Comparison of ENCODE assay signal across 8 cellular contexts in the genomic region with DNA sequence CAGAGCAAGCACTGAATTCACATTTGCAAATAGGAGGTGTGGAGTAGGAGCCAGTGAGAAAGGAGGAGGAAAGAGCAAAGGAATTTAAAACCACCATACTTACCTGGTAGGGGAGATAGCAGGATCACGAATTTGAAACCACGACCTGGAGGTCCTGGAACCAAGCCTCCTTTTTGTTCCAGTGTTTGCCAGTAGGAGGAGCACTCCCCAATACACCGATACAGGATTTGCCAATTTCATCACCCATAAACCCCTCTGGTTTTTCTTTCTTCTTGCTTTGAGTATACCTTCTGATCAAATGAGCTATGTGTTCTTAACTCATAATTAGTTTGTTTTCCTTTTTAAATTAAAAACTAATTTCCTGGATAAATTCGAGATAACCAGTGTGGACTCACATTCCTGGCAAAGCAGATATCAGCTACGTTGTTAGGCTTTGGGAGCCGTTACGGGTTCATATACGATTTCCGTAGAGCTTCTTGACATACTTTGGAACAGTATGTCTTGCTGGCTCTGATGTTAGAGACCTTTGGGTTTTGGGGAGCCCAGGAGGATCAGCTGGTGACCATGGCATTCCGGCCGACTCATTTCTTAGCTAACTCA. TPM values are rescaled to one million over a fixed set of nuclear protein-coding genes. Genes with fewer than 3 reads are reported as not detected.
A peak's percentile ranks its signal among the peaks of the same experiment; 100 is the strongest.
DNase-seq lines count a peak whose midpoint lies in the region; ATAC-seq and TF ChIP-seq lines count a peak whose summit lies in the region.

No MANE protein-coding gene starts in this region.

- H3K4me1 Mint-ChIP-seq in nephron = peaks cover 35% of the 10 kb centered on the region

- DNase-seq in NB4 (ENCODE audit: low read depth) (peak; percentile 47), astrocyte of the spinal cord (ENCODE audit: low read depth, low spot score) (no peak), aorta (no peak), UCSD-AML1 (lab: John Stamatoyannopoulos, UW; ENCODE audit: unreplicated experiment) (no peak)

- no peaks in the 10 kb centered on the region for H3F3A ChIP-seq in DOHH2 (ENCODE audit: control insufficient read depth, insufficient read depth)

- no peak overlapping the region for H3K4me2 ChIP-seq in DOHH2 (ENCODE audit: low read length)

- peaks cover 19% of the 10 kb centered on the region for H3K27me3 Mint-ChIP-seq in nephron (ENCODE audit: low read depth)

- in situ Hi-C loops in astrocyte of the spinal cord (cut with HindIII; ENCODE audit: low sequenced_read_pairs) = no loop called here

- no peak for TF ChIP-seq POLR2A in NB4 (IDR thresholded peaks at IDR 0.05; ENCODE audit: extremely low read depth, insufficient read length)

- H3K9me3 ChIP-seq in DOHH2 (ENCODE audit: control insufficient read depth, insufficient read depth, low read length) = no peaks in the 10 kb centered on the region
- no peaks in the 10 kb centered on the region for H3K9me3 ChIP-seq in aorta (ENCODE audit: control insufficient read depth, low read length)

- H3K27ac ChIP-seq in DOHH2 (ENCODE audit: low read depth, low read length) (no peak overlapping the region), aorta (ENCODE audit: low read depth in 1 of 2, low read length in 2 of 2) (no peak overlapping the region)

- H3K4me1 ChIP-seq in DOHH2 (ENCODE audit: control insufficient read depth, low read length) (no peaks in the 10 kb centered on the region), aorta (ENCODE audit: control insufficient read depth in 1 of 2, insufficient read depth in 2 of 2, low read length in 2 of 2) (no peaks in the 10 kb centered on the region)

- intact Hi-C loops in aorta (cut with DNase I) = no loop called here

- H3K4me3 Mint-ChIP-seq in nephron = no peak overlapping the region

- H3K27me3 ChIP-seq in DOHH2 (ENCODE audit: control insufficient read depth, low read length) = no peaks in the 10 kb centered on the region; the same call in 1 of the 2 replicates
- no peaks in the 10 kb centered on the region for H3K27me3 ChIP-seq in aorta (ENCODE audit: control insufficient read depth in 1 of 2, insufficient read depth in 2 of 2, low read length in 1 of 2)

- H3K79me2 ChIP-seq in DOHH2 (ENCODE audit: control insufficient read depth, low read length) = no peaks in the 10 kb centered on the region

- TF ChIP-seq CTCF in DOHH2 (IDR thresholded peaks at IDR 0.05; ENCODE audit: low read depth, low read length, poor library complexity, severe bottlenecking) = peak; percentile 75
- TF ChIP-seq CTCF in NB4 (IDR thresholded peaks at IDR 0.05; ENCODE audit: low read depth, low read length) = peak; percentile 91
- peak; percentile 71 for TF ChIP-seq CTCF in astrocyte of the spinal cord (IDR thresholded peaks at IDR 0.05; ENCODE audit: low read depth, low read length)
- TF ChIP-seq CTCF in nephron (IDR thresholded peaks at IDR 0.05; ENCODE audit: unreplicated experiment in 3 of 3) = peak; percentile 13 to 30 (median 28)

- no peaks in the 10 kb centered on the region for H3K9me2 ChIP-seq in DOHH2 (replicated peaks; ENCODE audit: control insufficient read depth, low read length)

- no peaks in the 10 kb centered on the region for H4K20me1 ChIP-seq in DOHH2 (ENCODE audit: control insufficient read depth, insufficient read depth, low read depth, low read length)

- ATAC-seq in GM18870 (IDR thresholded peaks at IDR 0.05; ENCODE audit: unreplicated experiment) (no peak), GM19328 (IDR thresholded peaks at IDR 0.05; ENCODE audit: unreplicated experiment) (no peak), aorta (ENCODE audit: low FRiP score) (no peak)

- peak overlapping the region in 1 of 3 experiments; percentile 31 for H3K27ac Mint-ChIP-seq in nephron

- H3K4me3 ChIP-seq in DOHH2 (ENCODE audit: low read length) (no peak overlapping the region), NB4 (ENCODE audit: low read depth, low read length) (no peak overlapping the region), astrocyte of the spinal cord (ENCODE audit: low read depth, low read length) (no peak overlapping the region), aorta (ENCODE audit: low read length in 2 of 2) (no peak overlapping the region)

- no peaks in the 10 kb centered on the region for H3K36me3 ChIP-seq in DOHH2 (ENCODE audit: control insufficient read depth, low read length)
- no peaks in the 10 kb centered on the region for H3K36me3 ChIP-seq in aorta (ENCODE audit: control insufficient read depth in 1 of 2, insufficient read depth in 2 of 2, low read length in 1 of 2)

- H3K9me3 Mint-ChIP-seq in nephron = peaks cover 3% of the 10 kb centered on the region

- WGBS in aorta, 2 donors = 73 to 80% methylated on average over 11 of the region's 11 CpGs

- peaks cover 3% of the 10 kb centered on the region for H3K36me3 Mint-ChIP-seq in nephron (ENCODE audit: low read depth)

RNA-seq across cellular contexts. Expression of a gene that starts 22.7 kb away (rescaled TPM):
- total RNA-seq in aorta = not detected
- polyA plus RNA-seq in aorta = 1 to 10 TPM in 1 of 2 donors, not detected in 1; 3.5 TPM

RNA-seq across cellular contexts. Expression of a gene that starts 53.6 kb away (rescaled TPM):
- total RNA-seq in aorta = 10 to 100 TPM; 11.5 to 11.9 TPM
- 1 to 10 TPM in 1 of 2 donors, under 1 TPM in 1; 0.87 to 1.5 TPM for polyA plus RNA-seq in aorta

Comparison
In these comparisons a context has a peak if more than half of its experiments do, and no peak if none do; other contexts are left out.
1. CTCF ChIP-seq: peak in every context shown above with its lines; median percentile 91 in NB4; 75 in DOHH2; 71 in astrocyte of the spinal cord; 28 in nephron.